In the genomic region with DNA sequence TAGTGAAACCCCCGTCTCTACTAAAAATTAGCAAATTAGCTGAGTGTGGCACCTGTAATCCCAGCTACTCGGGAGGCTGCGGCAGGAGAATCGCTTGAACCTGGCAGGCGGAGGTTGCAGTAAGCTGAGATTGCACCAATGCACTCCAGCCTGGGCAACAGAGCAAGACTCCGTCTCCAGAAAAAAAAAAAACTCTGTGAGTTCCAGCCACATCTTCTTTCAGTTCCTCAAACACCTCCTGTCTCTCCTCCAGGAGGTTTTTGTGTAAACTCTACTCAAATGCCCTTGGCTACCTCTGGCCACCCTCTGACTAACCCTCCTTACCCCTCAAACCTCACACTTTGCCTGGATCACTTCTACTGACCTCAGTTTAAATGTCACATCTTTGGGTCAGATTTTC, we compare ENCODE assay signal across 9 cellular contexts. TPM values are rescaled to one million over a fixed set of nuclear protein-coding genes. Genes with fewer than 3 reads are reported as not detected.
DNase-seq lines count a peak whose midpoint lies in the region; ATAC-seq lines count a peak whose summit lies in the region.
"Had no signal": no experiment of that assay in that cellular context is flagged by ENCODE, and none has a peak within 500 bp of the region (broad histone marks: within the 10 kb centered on the region; RNA-seq: fewer than 3 reads in every experiment).

No MANE protein-coding gene starts in this region.

- peak; percentile 78 for ATAC-seq in GM18858 (IDR thresholded peaks at IDR 0.05; ENCODE audit: unreplicated experiment)
- peak; percentile 82 for ATAC-seq in GM21447 (IDR thresholded peaks at IDR 0.05; ENCODE audit: unreplicated experiment)
- peak; percentile 78 for ATAC-seq in HG03196 (IDR thresholded peaks at IDR 0.05; ENCODE audit: unreplicated experiment)
- no peak for ATAC-seq in effector memory CD8-positive, alpha-beta T cell (replicated peaks)
- ATAC-seq: K562 had no signal

- H3K4me1 Mint-ChIP-seq in effector memory CD8-positive, alpha-beta T cell (ENCODE audit: low read depth in 2 of 2): peaks cover 73 to 97% of the 10 kb centered on the region in 2 donors

- peak overlapping the region; percentile 92 to 95 for H3K27ac Mint-ChIP-seq in effector memory CD8-positive, alpha-beta T cell

- no peaks in the 10 kb centered on the region for H3K27me3 Mint-ChIP-seq in effector memory CD8-positive, alpha-beta T cell

- no peaks in the 10 kb centered on the region for H3K9me3 Mint-ChIP-seq in effector memory CD8-positive, alpha-beta T cell

- no peak overlapping the region for H3K4me3 Mint-ChIP-seq in effector memory CD8-positive, alpha-beta T cell

- DNase-seq in effector memory CD8-positive, alpha-beta T cell: no peak
- DNase-seq in NCI-H69 (lab: John Stamatoyannopoulos, UW) (no peak), A172 (ENCODE audit: low spot score) (no peak), NCI-H146 (lab: John Stamatoyannopoulos, UW) (no peak)
- DNase-seq: activated T-cell treated with anti-CD3 and anti-CD28 coated beads for 4 hours had no signal

- peaks cover 55% of the 10 kb centered on the region for H3K36me3 Mint-ChIP-seq in effector memory CD8-positive, alpha-beta T cell (ENCODE audit: insufficient read depth)

RNA-seq across cellular contexts. Expression of gene RCSD1, which starts 38.1 kb away (rescaled TPM):
- total RNA-seq in A172 (2014; rRNA removed; shearing (Covaris generic)): 0.29 and 0.36 TPM in 2 replicates

RNA-seq across cellular contexts. Expression of gene MPZL1, which starts 53.7 kb away (rescaled TPM):
- 126 and 170 TPM in 2 replicates for total RNA-seq in A172 (2014; rRNA removed; shearing (Covaris generic))
